In genomic region chr11:33479216-33479615, GRCh38 we compare ENCODE assay signal across 30 cellular contexts.
DNase-seq lines count a peak whose midpoint lies in the region; ATAC-seq, FAIRE-seq and TF ChIP-seq lines count a peak whose summit lies in the region.
"Had no signal": no experiment of that assay in that cellular context is flagged by ENCODE, and none has a peak within 500 bp of the region (broad histone marks: within the 10 kb centered on the region; RNA-seq: fewer than 3 reads in every experiment).

No MANE protein-coding gene starts in this region.

- H3K27me3 ChIP-seq in adrenal gland (no peaks in the 10 kb centered on the region), dorsolateral prefrontal cortex (peaks cover 0 to 5% (median 0%) of the 10 kb centered on the region in 45 donors)
- no peaks in the 10 kb centered on the region for H3K27me3 ChIP-seq in CD4-positive, alpha-beta memory T cell (ENCODE audit: insufficient read depth, low read length)
- H3K27me3 ChIP-seq: BLaER1 had no signal

- intact Hi-C loops in adrenal gland (cut with DNase I), result no loop called here
- intact Hi-C loops in dorsolateral prefrontal cortex (cut with DNase I), result no loop called here
- intact Hi-C loops in CD4-positive, alpha-beta memory T cell (cut with micrococcal nuclease), result no loop called here

- H3K4me3 Mint-ChIP-seq in mesothelial cell of epicardium, result no peak overlapping the region
- H3K4me3 Mint-ChIP-seq in CD4-positive, alpha-beta memory T cell, result no peak overlapping the region
- H3K4me3 Mint-ChIP-seq: CD4-positive, CD25-positive, alpha-beta regulatory T cell; T-cell had no signal

- no peak for ATAC-seq in HG03135 (IDR thresholded peaks at IDR 0.05; ENCODE audit: unreplicated experiment)
- ATAC-seq: K562, T-cell had no signal

- CTCF ChIA-PET in CD4-positive, alpha-beta memory T cell (lab: Charles Lee; ENCODE audit: partially characterized antibody), result no interaction called here

- no peaks in the 10 kb centered on the region for H3K36me3 Mint-ChIP-seq in mesothelial cell of epicardium
- no peaks in the 10 kb centered on the region for H3K36me3 Mint-ChIP-seq in CD4-positive, alpha-beta memory T cell
- H3K36me3 Mint-ChIP-seq: CD4-positive, CD25-positive, alpha-beta regulatory T cell; T-cell had no signal

- H3K4me1 ChIP-seq in adrenal gland (replicated peaks in 1 of 2), result peaks cover 20 to 31% of the 10 kb centered on the region in 2 donors
- H3K4me1 ChIP-seq in CD4-positive, alpha-beta memory T cell (ENCODE audit: insufficient read depth, low read length), result no peaks in the 10 kb centered on the region
- H3K4me1 ChIP-seq: SJSA1 had no signal

- 66 to 71% (median 70%) methylated on average over 3 of the region's 3 CpGs for WGBS in adrenal gland, 4 donors

- no peak for TF ChIP-seq POLR2A in GM12892 (IDR thresholded peaks at IDR 0.05; ENCODE audit: low read depth, low read length)
- TF ChIP-seq POLR2A in adrenal gland (IDR thresholded peaks at IDR 0.05), result no peak

- no peaks in the 10 kb centered on the region for H3K9me3 Mint-ChIP-seq in mesothelial cell of epicardium
- no peaks in the 10 kb centered on the region for H3K9me3 Mint-ChIP-seq in CD4-positive, alpha-beta memory T cell
- H3K9me3 Mint-ChIP-seq: CD4-positive, CD25-positive, alpha-beta regulatory T cell; T-cell had no signal

- H3K27me3 Mint-ChIP-seq in mesothelial cell of epicardium (ENCODE audit: low read depth), result peaks cover 48% of the 10 kb centered on the region
- no peaks in the 10 kb centered on the region for H3K27me3 Mint-ChIP-seq in CD4-positive, alpha-beta memory T cell

- POLR2A ChIA-PET in CD4-positive, alpha-beta memory T cell (lab: Charles Lee; ENCODE audit: partially characterized antibody), result no interaction called here

- H3K27ac Mint-ChIP-seq in mesothelial cell of epicardium, result no peak overlapping the region
- peak overlapping the region in 1 of 7 donors; percentile 48 for H3K27ac Mint-ChIP-seq in CD4-positive, alpha-beta memory T cell
- H3K27ac Mint-ChIP-seq: T-cell had no signal

- H3K4me3 ChIP-seq in adrenal gland (no peak overlapping the region), dorsolateral prefrontal cortex (peak overlapping the region in 5 of 59 donors; percentile 8 to 25 (median 24))
- H3K4me3 ChIP-seq in CD4-positive, alpha-beta memory T cell (ENCODE audit: low read length in 2 of 2), result no peak overlapping the region
- H3K4me3 ChIP-seq: BLaER1, GM23248, K562, SJSA1 had no signal

- H3K9me3 ChIP-seq in adrenal gland (replicated peaks in 1 of 3), result no peaks in the 10 kb centered on the region
- H3K9me3 ChIP-seq in CD4-positive, alpha-beta memory T cell (ENCODE audit: control insufficient read depth in 1 of 2, low read length in 2 of 2), result no peaks in the 10 kb centered on the region
- H3K9me3 ChIP-seq: BLaER1, SJSA1 had no signal

- no peaks in the 10 kb centered on the region for H3K36me3 ChIP-seq in adrenal gland (replicated peaks in 1 of 2)
- no peaks in the 10 kb centered on the region for H3K36me3 ChIP-seq in CD4-positive, alpha-beta memory T cell (ENCODE audit: insufficient read depth, low read length)
- H3K36me3 ChIP-seq: BLaER1, SJSA1 had no signal

- TF ChIP-seq CTCF in adrenal gland (IDR thresholded peaks at IDR 0.05) (no peak), dorsolateral prefrontal cortex (IDR thresholded peaks at IDR 0.05 in 54 of 56, conservative IDR thresholded peaks at IDR 0.05 in 2 of 56; ENCODE audit: low read depth in 1 of 56, partially characterized antibody in 56 of 56) (no peak), mesothelial cell of epicardium (IDR thresholded peaks at IDR 0.05; ENCODE audit: unreplicated experiment) (no peak)

- H3K4me1 Mint-ChIP-seq in mesothelial cell of epicardium, result peaks cover 11% of the 10 kb centered on the region
- H3K4me1 Mint-ChIP-seq in CD4-positive, alpha-beta memory T cell, result no peaks in the 10 kb centered on the region
- H3K4me1 Mint-ChIP-seq: CD4-positive, CD25-positive, alpha-beta regulatory T cell; T-cell had no signal

- H3K27ac ChIP-seq in adrenal gland (peak overlapping the region in 4 of 5 donors; percentile 11 to 84 (median 42)), dorsolateral prefrontal cortex (peak overlapping the region in 48 of 59 donors; percentile 3 to 91 (median 70))
- no peak overlapping the region for H3K27ac ChIP-seq in CD4-positive, alpha-beta memory T cell (ENCODE audit: low read depth, low read length)
- H3K27ac ChIP-seq: BLaER1, GM23248, SJSA1 had no signal

- DNase-seq in GM12892 (ENCODE audit: insufficient read length), result no peak
- DNase-seq in NCI-H2029 treated with DMSO at 0.1 percent for 48 hours (lab: John Stamatoyannopoulos, UW), result peak; percentile 94
- DNase-seq in adrenal gland, result peak in 3 of 7 donors; percentile 5 to 33 (median 32)
- DNase-seq in dorsolateral prefrontal cortex, result peak in 1 of 10 donors; percentile 76
- DNase-seq in mesothelial cell of epicardium (ENCODE audit: low spot score in 2 of 2, unreplicated experiment in 2 of 2), result no peak
- DNase-seq in stimulated activated naive CD4-positive, alpha-beta T cell (lab: John Stamatoyannopoulos, UW), result no peak
- no peak for DNase-seq in CD4-positive, alpha-beta memory T cell
- DNase-seq: CD4-positive, CD25-positive, alpha-beta regulatory T cell; DMS53; EL; GF-D8; GM23248; H7; MV-4-11; NCI-H2081; NCI-H2171; NCI-H226; NCI-H524; NCI-H748 treated with DMSO at 0.1 percent for 48 hours; Right ventricle myocardium superior; RPMI8226; T-cell had no signal

- FAIRE-seq in GM12892 (lab: Jason Lieb, UNC), result peak; percentile 38
- FAIRE-seq: A204.1, GM12891, GM19239, HTR-8/SVneo, K562 had no signal
